Comparison of ENCODE assay signal across 9 cellular contexts in the genomic region with DNA sequence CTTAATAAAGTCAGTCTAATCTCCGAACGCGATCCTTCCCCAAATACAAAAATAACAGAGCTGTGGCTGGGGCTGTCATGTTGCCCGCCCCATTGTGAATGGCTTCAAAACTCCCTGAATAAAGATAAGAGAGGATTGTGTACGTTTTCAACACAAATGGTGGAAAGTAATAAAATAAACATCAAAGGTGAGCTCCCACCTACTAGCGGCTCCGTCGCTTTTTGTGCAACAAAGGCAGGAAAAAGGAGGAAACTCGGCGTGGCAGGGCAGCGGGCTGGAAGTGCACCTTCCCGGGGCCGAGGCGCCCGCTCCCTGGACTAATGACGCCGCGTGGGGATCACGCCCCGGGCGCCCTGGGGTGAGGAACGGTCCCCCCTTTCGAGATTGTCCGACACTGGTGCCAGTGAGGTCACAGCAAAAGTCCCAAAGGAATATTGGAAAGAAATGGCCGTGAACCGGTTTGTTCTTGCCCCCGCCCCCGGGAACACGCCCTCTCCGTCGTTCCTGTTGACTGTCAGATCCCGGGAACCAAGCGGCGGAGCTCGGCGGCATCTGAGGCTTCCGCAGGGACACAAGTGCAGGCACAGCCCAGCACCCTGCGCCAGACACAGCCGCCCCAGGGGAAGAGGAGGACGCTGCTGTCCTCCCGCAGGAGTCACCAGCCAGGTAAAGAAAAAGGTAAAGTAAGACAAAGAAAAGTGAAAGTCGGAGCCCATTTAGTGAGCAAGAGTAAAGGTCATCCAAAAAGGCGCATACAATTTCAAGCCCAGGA. TPM values are rescaled to one million over a fixed set of nuclear protein-coding genes. Genes with fewer than 3 reads are reported as not detected.
DNase-seq lines count a peak whose midpoint lies in the region; ATAC-seq and TF ChIP-seq lines count a peak whose summit lies in the region.
"Had no signal": no experiment of that assay in that cellular context is flagged by ENCODE, and none has a peak within 500 bp of the region (broad histone marks: within the 10 kb centered on the region; RNA-seq: fewer than 3 reads in every experiment).

No MANE protein-coding gene starts in this region.

- H3K4me3 Mint-ChIP-seq in effector memory CD8-positive, alpha-beta T cell: peak overlapping the region; percentile 59 to 73
- H3K4me3 Mint-ChIP-seq in naive B cell: peak overlapping the region; percentile 69 to 88 (median 78)

- intact Hi-C loops in sciatic nerve (cut with DNase I): no loop called here

- H3K4me1 Mint-ChIP-seq in effector memory CD8-positive, alpha-beta T cell (ENCODE audit: low read depth in 2 of 2): peaks cover 13 to 17% of the 10 kb centered on the region in 2 donors
- peaks cover 24 to 26% (median 26%) of the 10 kb centered on the region in 3 donors for H3K4me1 Mint-ChIP-seq in naive B cell

- ATAC-seq in effector memory CD8-positive, alpha-beta T cell (replicated peaks): no peak
- ATAC-seq in naive B cell (ENCODE audit: low read depth in 2 of 2) (no peak), sciatic nerve (no peak)

- DNase-seq in AG10803 (ENCODE audit: low read depth): no peak
- no peak for DNase-seq in LNCaP clone FGC (ENCODE audit: low read depth)
- DNase-seq in effector memory CD8-positive, alpha-beta T cell: no peak
- no peak for DNase-seq in naive B cell
- no peak for DNase-seq in HuH-7 (ENCODE audit: low spot score)
- no peak for DNase-seq in middle frontal gyrus (ENCODE audit: extremely low spot score, low spot score)
- DNase-seq in sciatic nerve (ENCODE audit: low spot score): no peak
- no peak for DNase-seq in hepatic stellate cell (ENCODE audit: low spot score)
- DNase-seq: central memory CD4-positive, alpha-beta T cell had no signal

- H3K27me3 Mint-ChIP-seq in effector memory CD8-positive, alpha-beta T cell: peaks cover 66 to 87% of the 10 kb centered on the region in 2 donors
- H3K27me3 Mint-ChIP-seq in naive B cell: peaks cover 46 to 80% (median 71%) of the 10 kb centered on the region in 3 donors

- no peaks in the 10 kb centered on the region for H3K9me3 Mint-ChIP-seq in effector memory CD8-positive, alpha-beta T cell
- peaks cover under 1 to 17% (median 4%) of the 10 kb centered on the region in 7 donors for H3K9me3 Mint-ChIP-seq in naive B cell

- H3K4me3 ChIP-seq in AG10803 (ENCODE audit: low read length): peak overlapping the region; percentile 52
- H3K4me3 ChIP-seq in LNCaP clone FGC (ENCODE audit: low read depth, low read length): peak overlapping the region; percentile 46

- no peaks in the 10 kb centered on the region for H3K36me3 Mint-ChIP-seq in effector memory CD8-positive, alpha-beta T cell (ENCODE audit: insufficient read depth)
- H3K36me3 Mint-ChIP-seq in naive B cell: peaks cover 0 to 7% of the 10 kb centered on the region in 2 donors

- H3K27ac Mint-ChIP-seq in effector memory CD8-positive, alpha-beta T cell: no peak overlapping the region
- peak overlapping the region in 3 of 6 donors; percentile 56 to 59 (median 57) for H3K27ac Mint-ChIP-seq in naive B cell

- TF ChIP-seq CTCF in AG10803 (conservative IDR thresholded peaks at IDR 0.05; ENCODE audit: low read length) (no peak), LNCaP clone FGC (IDR thresholded peaks at IDR 0.05; ENCODE audit: control insufficient read depth, extremely low read depth, insufficient read depth) (no peak)

RNA-seq across cellular contexts. Expression of a gene that starts 1.1 kb away (rescaled TPM):
- not detected for polyA plus RNA-seq in naive B cell (ENCODE audit: low read depth in 6 of 6)
- 1.7 TPM for total RNA-seq in sciatic nerve
